In the genomic region with DNA sequence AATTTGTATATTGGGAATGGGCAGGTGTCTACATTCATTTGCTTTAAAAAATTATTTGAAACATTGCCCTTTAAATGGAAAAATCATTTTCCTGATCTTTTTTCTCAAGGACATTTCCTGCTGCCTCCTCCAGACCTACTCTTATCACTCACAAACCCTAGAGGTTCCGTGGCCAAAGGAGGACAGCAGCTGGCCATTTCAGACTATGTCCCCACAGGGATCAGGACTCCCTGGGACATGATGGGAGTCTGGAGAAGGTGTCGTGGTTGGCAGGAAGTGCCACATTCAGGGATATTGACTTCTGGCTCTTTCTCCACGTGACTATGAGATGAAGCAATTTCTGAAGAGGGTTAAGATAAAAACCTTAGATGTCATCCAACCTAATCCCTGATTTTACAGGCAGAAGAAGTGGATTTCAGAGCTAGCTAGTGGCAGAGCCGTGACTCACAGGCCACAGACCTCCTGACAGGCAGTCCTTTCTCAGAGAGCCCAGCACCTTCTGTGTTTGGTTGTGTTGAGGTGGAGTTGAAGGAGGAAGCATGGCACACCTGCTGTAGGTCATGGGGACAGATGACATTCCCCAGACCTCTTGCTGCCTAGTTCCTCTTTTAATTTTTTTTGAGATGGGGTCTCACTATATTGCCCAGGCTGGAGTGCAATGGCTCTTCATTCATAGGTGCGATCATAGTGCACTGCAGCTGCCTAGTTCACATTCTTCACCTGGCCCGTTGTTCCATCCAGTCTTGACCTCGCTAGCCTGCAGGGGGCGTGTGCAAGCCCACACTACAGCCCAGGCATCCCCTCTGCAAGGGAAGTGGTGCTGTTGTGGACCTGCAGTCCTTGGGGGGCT, we compare ENCODE assay signal across 8 cellular contexts. TPM values are rescaled to one million over a fixed set of nuclear protein-coding genes. Genes with fewer than 3 reads are reported as not detected.
A peak's percentile ranks its signal among the peaks of the same experiment; 100 is the strongest.
DNase-seq lines count a peak whose midpoint lies in the region; ATAC-seq and TF ChIP-seq lines count a peak whose summit lies in the region.

No MANE protein-coding gene starts in this region.

- CTCF ChIA-PET in activated CD8-positive, alpha-beta memory T cell treated with anti-CD3 and anti-CD28 coated beads, Interleukin-2, amount 10 ng/mL, durations not matched to agents 7 days and 5 days (lab: Charles Lee), result interaction anchor here (0.8 to 15.8 kb wide), 13 partner anchors 10 to 184 kb away, joined by 3 to 488 read pairs (median 6); a partner anchor contains a TSS

- no peak overlapping the region for H3K4me3 Mint-ChIP-seq in activated CD8-positive, alpha-beta memory T cell treated with anti-CD3 and anti-CD28 coated beads, Interleukin-2, amount 10 ng/mL, durations not matched to agents 7 days and 5 days
- H3K4me3 Mint-ChIP-seq in endothelial cell (ENCODE audit: unreplicated experiment), result no peak overlapping the region

- no peak overlapping the region for H3K27ac Mint-ChIP-seq in activated CD8-positive, alpha-beta memory T cell treated with anti-CD3 and anti-CD28 coated beads, Interleukin-2, amount 10 ng/mL, durations not matched to agents 7 days and 5 days
- no peak overlapping the region for H3K27ac Mint-ChIP-seq in endothelial cell (ENCODE audit: unreplicated experiment)

- H3K27me3 Mint-ChIP-seq in activated CD8-positive, alpha-beta memory T cell treated with anti-CD3 and anti-CD28 coated beads, Interleukin-2, amount 10 ng/mL, durations not matched to agents 7 days and 5 days, result peaks cover 39% of the 10 kb centered on the region
- peaks cover 14% of the 10 kb centered on the region for H3K27me3 Mint-ChIP-seq in endothelial cell (ENCODE audit: unreplicated experiment)

- TF ChIP-seq CTCF in endothelial cell (IDR thresholded peaks at IDR 0.05; ENCODE audit: unreplicated experiment), result no peak
- TF ChIP-seq CTCF in retinal pigment epithelial cell (conservative IDR thresholded peaks at IDR 0.05; ENCODE audit: low read depth, low read length), result peak; percentile 79

- no peak overlapping the region for H3K4me3 ChIP-seq in retinal pigment epithelial cell (ENCODE audit: low read length)

- peaks cover 2% of the 10 kb centered on the region for H3K36me3 Mint-ChIP-seq in activated CD8-positive, alpha-beta memory T cell treated with anti-CD3 and anti-CD28 coated beads, Interleukin-2, amount 10 ng/mL, durations not matched to agents 7 days and 5 days
- H3K36me3 Mint-ChIP-seq in endothelial cell (ENCODE audit: low read depth, unreplicated experiment), result no peaks in the 10 kb centered on the region

- ATAC-seq in activated CD8-positive, alpha-beta memory T cell treated with anti-CD3 and anti-CD28 coated beads, Interleukin-2, amount 10 ng/mL, durations not matched to agents 7 days and 5 days, result peak; percentile 52
- no peak for ATAC-seq in HG02588 (IDR thresholded peaks at IDR 0.05; ENCODE audit: unreplicated experiment)
- ATAC-seq in GM19463 (IDR thresholded peaks at IDR 0.05; ENCODE audit: unreplicated experiment), result no peak

- H3K9me3 Mint-ChIP-seq in activated CD8-positive, alpha-beta memory T cell treated with anti-CD3 and anti-CD28 coated beads, Interleukin-2, amount 10 ng/mL, durations not matched to agents 7 days and 5 days (ENCODE audit: low read depth), result no peaks in the 10 kb centered on the region
- H3K9me3 Mint-ChIP-seq in endothelial cell (ENCODE audit: unreplicated experiment), result no peaks in the 10 kb centered on the region

- H3K4me1 Mint-ChIP-seq in activated CD8-positive, alpha-beta memory T cell treated with anti-CD3 and anti-CD28 coated beads, Interleukin-2, amount 10 ng/mL, durations not matched to agents 7 days and 5 days, result peaks cover 60% of the 10 kb centered on the region
- peaks cover 4% of the 10 kb centered on the region for H3K4me1 Mint-ChIP-seq in endothelial cell (ENCODE audit: unreplicated experiment)

- no peak for DNase-seq in activated CD8-positive, alpha-beta memory T cell treated with anti-CD3 and anti-CD28 coated beads, Interleukin-2, amount 10 ng/mL, durations not matched to agents 7 days and 5 days
- no peak for DNase-seq in activated CD8-positive, alpha-beta memory T cell treated with anti-CD3 and anti-CD28 coated beads, Interleukin-2, amount 50 U/mL, for 48 hours
- DNase-seq in MV-4-11 (lab: John Stamatoyannopoulos, UW) (peak; percentile 73), endothelial cell (ENCODE audit: low spot score) (peak; percentile 45), retinal pigment epithelial cell (ENCODE audit: low read depth) (no peak), GM03348 (ENCODE audit: low spot score) (no peak)

RNA-seq across cellular contexts. Expression of a gene that starts 25.5 kb away (rescaled TPM):
- not detected for total RNA-seq in activated CD8-positive, alpha-beta memory T cell treated with anti-CD3 and anti-CD28 coated beads, Interleukin-2, amount 10 ng/mL, durations not matched to agents 7 days and 5 days
- not detected for total RNA-seq in endothelial cell (ENCODE audit: unreplicated experiment)

RNA-seq across cellular contexts. Expression of a gene that starts 27.2 kb away (rescaled TPM):
- not detected for total RNA-seq in activated CD8-positive, alpha-beta memory T cell treated with anti-CD3 and anti-CD28 coated beads, Interleukin-2, amount 10 ng/mL, durations not matched to agents 7 days and 5 days
- not detected for total RNA-seq in endothelial cell (ENCODE audit: unreplicated experiment)

Comparison
In these comparisons a context has a peak if more than half of its experiments do, and no peak if none do; other contexts are left out.
1. DNase-seq: peak in MV-4-11 (single experiment) and endothelial cell (single experiment); none in activated CD8-positive, alpha-beta memory T cell treated with anti-CD3 and anti-CD28 coated beads, Interleukin-2, amount 10 ng/mL, durations not matched to agents 7 days and 5 days (single experiment), activated CD8-positive, alpha-beta memory T cell treated with anti-CD3 and anti-CD28 coated beads, Interleukin-2, amount 50 U/mL, for 48 hours (single experiment), retinal pigment epithelial cell (single experiment) and GM03348 (single experiment).